ENCODE assay signal across 8 cellular contexts in the genomic region with DNA sequence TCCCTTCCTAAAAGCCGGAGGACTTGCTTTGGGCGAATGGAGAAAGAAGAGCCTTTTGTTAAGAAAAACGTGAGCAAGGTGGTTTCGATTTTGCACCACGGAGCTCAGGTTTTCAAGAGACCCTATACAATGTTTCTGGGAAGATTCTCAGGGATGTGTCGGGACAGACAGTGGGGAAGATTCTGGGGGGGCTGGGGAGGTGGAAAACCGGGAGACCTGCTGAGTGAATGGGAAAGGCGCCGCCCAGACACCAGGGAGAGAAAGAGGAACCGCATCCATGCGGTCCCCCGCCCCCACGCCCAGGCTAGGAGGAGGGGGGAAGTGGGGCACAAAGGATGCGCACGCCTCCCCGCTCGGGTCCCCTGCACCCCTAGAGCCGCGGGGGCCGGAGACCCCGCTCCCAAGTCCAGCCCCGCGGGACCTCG.
A peak's percentile ranks its signal among the peaks of the same experiment; 100 is the strongest.
DNase-seq lines count a peak whose midpoint lies in the region; ATAC-seq and TF ChIP-seq lines count a peak whose summit lies in the region.

No MANE protein-coding gene starts in this region.

- H3K27ac ChIP-seq in muscle layer of colon (ENCODE audit: low read depth, low read length), result peak overlapping the region; percentile 96

- peak overlapping the region; percentile 89 for H3K9ac ChIP-seq in muscle layer of colon (ENCODE audit: low read length)

- peak; percentile 34 for DNase-seq in NCI-H2196 (lab: John Stamatoyannopoulos, UW; ENCODE audit: unreplicated experiment)
- DNase-seq in NCI-H2196 treated with DMSO at 0.1 percent for 48 hours (lab: John Stamatoyannopoulos, UW; ENCODE audit: unreplicated experiment), result no peak
- DNase-seq in NCI-H2107 treated with DMSO at 0.1 percent for 48 hours (lab: John Stamatoyannopoulos, UW; ENCODE audit: unreplicated experiment), result peak; percentile 69
- DNase-seq in activated CD8-positive, alpha-beta memory T cell treated with anti-CD3 and anti-CD28 coated beads for 4 hours (ENCODE audit: low read depth in 2 of 2), result peak; percentile 24 to 36
- peak; percentile 32 for DNase-seq in epithelial cell of esophagus (ENCODE audit: low read depth)
- DNase-seq in stimulated activated naive CD4-positive, alpha-beta T cell treated with Interleukin-2 at 50 U/mL for 16 hours (lab: John Stamatoyannopoulos, UW), result peak; percentile 56

- peak; percentile 27 for ATAC-seq in HG02798 (IDR thresholded peaks at IDR 0.05; ENCODE audit: poor library complexity, unreplicated experiment)

- no peak for TF ChIP-seq CTCF in epithelial cell of esophagus (IDR thresholded peaks at IDR 0.05; ENCODE audit: insufficient read depth, low read depth, low read length, missing control alignments)

- no peaks in the 10 kb centered on the region for H3K9me3 ChIP-seq in muscle layer of colon (ENCODE audit: low read length)

- H3K4me3 ChIP-seq in epithelial cell of esophagus (ENCODE audit: low read length), result peak overlapping the region; percentile 79
- H3K4me3 ChIP-seq in muscle layer of colon (ENCODE audit: low read depth in 1 of 2, low read length in 2 of 2), result peak overlapping the region; percentile 66 to 99

- peaks cover 44% of the 10 kb centered on the region for H3K4me1 ChIP-seq in muscle layer of colon (ENCODE audit: insufficient read depth, low read length)

- H3K27me3 ChIP-seq in muscle layer of colon (ENCODE audit: control insufficient read depth in 1 of 2, insufficient read depth in 2 of 2, low read length in 2 of 2), result no peaks in the 10 kb centered on the region

- H3K36me3 ChIP-seq in muscle layer of colon (ENCODE audit: insufficient read depth, low read length), result peaks cover 6% of the 10 kb centered on the region
